18 cellular contexts compared by ENCODE assay signal in the genomic region with DNA sequence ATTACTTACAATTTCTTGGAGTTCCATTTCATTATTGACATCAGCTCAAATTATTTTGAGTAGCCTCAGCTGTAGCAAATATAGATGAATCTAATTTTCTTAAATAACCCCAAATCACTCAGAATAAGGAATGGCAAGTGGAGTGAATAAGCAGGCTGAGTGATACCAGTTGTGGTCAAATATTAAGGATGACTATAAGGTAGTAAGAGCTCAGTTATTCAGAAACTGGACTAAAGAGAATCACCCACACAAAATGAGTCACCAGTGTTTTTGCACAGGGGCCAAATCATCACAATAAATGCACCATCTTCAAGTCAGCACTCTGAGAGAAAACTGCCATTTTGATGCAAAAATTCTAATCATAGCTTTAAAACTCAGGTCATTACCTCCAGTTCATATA.
A peak's percentile ranks its signal among the peaks of the same experiment; 100 is the strongest.
DNase-seq lines count a peak whose midpoint lies in the region; ATAC-seq, FAIRE-seq and TF ChIP-seq lines count a peak whose summit lies in the region.
"Had no signal": no experiment of that assay in that cellular context is flagged by ENCODE, and none has a peak within 500 bp of the region (broad histone marks: within the 10 kb centered on the region; RNA-seq: fewer than 3 reads in every experiment).

No MANE protein-coding gene starts in this region.

- no peaks in the 10 kb centered on the region for H3K9me3 Mint-ChIP-seq in activated CD4-positive, alpha-beta T cell treated with anti-CD3 and anti-CD28 coated beads for 36 hours (ENCODE audit: low read depth)
- H3K9me3 Mint-ChIP-seq: activated B cell treated with CpG ODN at 0.5 μM for 24 hours; activated T-cell treated with anti-CD3 and anti-CD28 coated beads, Interleukin-2, amount 50 U/mL, for 4 hours had no signal

- no peak overlapping the region for H3K27ac Mint-ChIP-seq in activated CD4-positive, alpha-beta T cell treated with anti-CD3 and anti-CD28 coated beads for 36 hours
- H3K27ac Mint-ChIP-seq: activated B cell treated with CpG ODN at 0.5 μM for 24 hours, progenitor cell of endocrine pancreas had no signal

- peak overlapping the region; percentile 5 for H3K4me2 ChIP-seq in keratinocyte (ENCODE audit: control insufficient read depth, extremely low read depth, insufficient read depth, low read depth, low read length)

- no peaks in the 10 kb centered on the region for H3K9me3 ChIP-seq in keratinocyte (ENCODE audit: control insufficient read depth, low read depth, low read length)
- H3K9me3 ChIP-seq: lower lobe of right lung had no signal

- intact Hi-C loops in activated CD4-positive, alpha-beta T cell treated with anti-CD3 and anti-CD28 coated beads for 36 hours (cut with DNase I, micrococcal nuclease): no loop called here

- no peaks in the 10 kb centered on the region for H3K36me3 ChIP-seq in keratinocyte (ENCODE audit: control insufficient read depth in 2 of 2, extremely low read depth in 1 of 2, insufficient read depth in 2 of 2, low read length in 2 of 2)
- H3K36me3 ChIP-seq: BLaER1 treated with 17β-estradiol and CSF1 and Interleukin-3, amounts not matched to agents 10 nM and 100 nM; lower lobe of right lung had no signal

- H3K36me3 Mint-ChIP-seq in activated CD4-positive, alpha-beta T cell treated with anti-CD3 and anti-CD28 coated beads for 36 hours (ENCODE audit: low read depth): no peaks in the 10 kb centered on the region

- peak overlapping the region; percentile 82 for H3K27ac ChIP-seq in keratinocyte (ENCODE audit: control insufficient read depth, insufficient read depth, low read length)
- H3K27ac ChIP-seq: BLaER1 treated with 17β-estradiol and CSF1 and Interleukin-3, amounts not matched to agents 10 nM and 100 nM; lower lobe of right lung had no signal

- dilution Hi-C loops in keratinocyte (cut with MboI; ENCODE audit: extremely low pct_ligation_motif_present, low sequenced_read_pairs): no loop called here

- H3K9ac ChIP-seq in keratinocyte (ENCODE audit: control insufficient read depth, extremely low read depth, insufficient read depth, low read length): no peak overlapping the region
- H3K9ac ChIP-seq: BLaER1 treated with 17β-estradiol and CSF1 and Interleukin-3, amounts not matched to agents 10 nM and 100 nM had no signal

- H3K27me3 ChIP-seq in keratinocyte (ENCODE audit: control insufficient read depth, extremely low read depth, insufficient read depth, low read length): no peaks in the 10 kb centered on the region
- H3K27me3 ChIP-seq: BLaER1 treated with 17β-estradiol and CSF1 and Interleukin-3, amounts not matched to agents 10 nM and 100 nM had no signal

- H3K9me1 ChIP-seq in keratinocyte (ENCODE audit: control insufficient read depth, extremely low read depth, insufficient read depth, low read length): no peaks in the 10 kb centered on the region

- H3K4me3 Mint-ChIP-seq in activated CD4-positive, alpha-beta T cell treated with anti-CD3 and anti-CD28 coated beads for 36 hours: no peak overlapping the region
- H3K4me3 Mint-ChIP-seq: activated B cell treated with CpG ODN at 0.5 μM for 24 hours; activated T-cell treated with anti-CD3 and anti-CD28 coated beads, Interleukin-2, amount 50 U/mL, for 4 hours; central memory CD8-positive, alpha-beta T cell had no signal

- peak; percentile 90 for FAIRE-seq in keratinocyte (lab: Jason Lieb, UNC)

- no peaks in the 10 kb centered on the region for H3K79me2 ChIP-seq in keratinocyte (ENCODE audit: control insufficient read depth, insufficient read depth, low read length)

- H3K27me3 Mint-ChIP-seq in activated CD4-positive, alpha-beta T cell treated with anti-CD3 and anti-CD28 coated beads for 36 hours: peaks cover 17% of the 10 kb centered on the region
- H3K27me3 Mint-ChIP-seq: activated B cell treated with CpG ODN at 0.5 μM for 24 hours; central memory CD8-positive, alpha-beta T cell; progenitor cell of endocrine pancreas had no signal

- CTCF ChIA-PET in activated CD4-positive, alpha-beta T cell treated with anti-CD3 and anti-CD28 coated beads for 36 hours (lab: Charles Lee): no interaction called here

- POLR2A ChIA-PET in activated CD4-positive, alpha-beta T cell treated with anti-CD3 and anti-CD28 coated beads for 36 hours (lab: Charles Lee): interaction anchor here (0.6 kb wide), 1 partner anchor 78 kb away, joined by 4 read pairs; no protein-coding TSS in a partner anchor

- peaks cover 44% of the 10 kb centered on the region for H3K4me1 ChIP-seq in keratinocyte (ENCODE audit: control insufficient read depth, extremely low read depth, insufficient read depth, low read length)

- no peak overlapping the region for H3K4me3 ChIP-seq in keratinocyte (ENCODE audit: control insufficient read depth in 2 of 3, extremely low read depth in 1 of 3, insufficient read depth in 2 of 3, low read depth in 1 of 3, low read length in 3 of 3)
- H3K4me3 ChIP-seq: BLaER1 treated with 17β-estradiol and CSF1 and Interleukin-3, amounts not matched to agents 10 nM and 100 nM; lower lobe of right lung had no signal

- no peaks in the 10 kb centered on the region for H4K20me1 ChIP-seq in keratinocyte (ENCODE audit: control insufficient read depth, extremely low read depth, insufficient read depth, low read length)
- H4K20me1 ChIP-seq: BLaER1 treated with 17β-estradiol and CSF1 and Interleukin-3, amounts not matched to agents 10 nM and 100 nM had no signal

- H2AFZ ChIP-seq in keratinocyte (ENCODE audit: control insufficient read depth, low read length): no peak overlapping the region

- DNase-seq in AG08396 (ENCODE audit: low spot score) (peak; percentile 47), HS-27A (ENCODE audit: low read depth) (peak; percentile 94), astrocyte of the hippocampus (ENCODE audit: low read depth, low spot score) (peak; percentile 71), keratinocyte (ENCODE audit: low read depth, low spot score) (peak; percentile 76), NCI-H128 (lab: John Stamatoyannopoulos, UW; ENCODE audit: unreplicated experiment) (no peak), hippocampal formation (lab: John Stamatoyannopoulos, UW) (no peak)
- DNase-seq in activated CD4-positive, alpha-beta T cell treated with anti-CD3 and anti-CD28 coated beads for 36 hours: no peak
- DNase-seq: activated B cell treated with CpG ODN at 0.5 μM for 24 hours; activated T-cell treated with anti-CD3 and anti-CD28 coated beads, Interleukin-2, amount 50 U/mL, for 4 hours; glutamatergic neuron; GOT3; lower lobe of right lung; NCI-H446 treated with DMSO at 0.1 percent for 48 hours; SHP77 had no signal

- no peak for TF ChIP-seq CTCF in keratinocyte (optimal IDR thresholded peaks at IDR 0.05 in 1 of 3, IDR thresholded peaks at IDR 0.05 in 1 of 3, conservative IDR thresholded peaks at IDR 0.05 in 1 of 3; ENCODE audit: extremely low read depth in 1 of 3, insufficient read depth in 2 of 3, low read length in 3 of 3)

- H3K4me1 Mint-ChIP-seq in activated CD4-positive, alpha-beta T cell treated with anti-CD3 and anti-CD28 coated beads for 36 hours: peaks cover 2% of the 10 kb centered on the region
- H3K4me1 Mint-ChIP-seq: activated B cell treated with CpG ODN at 0.5 μM for 24 hours; central memory CD8-positive, alpha-beta T cell had no signal

- ATAC-seq in GM21447 (IDR thresholded peaks at IDR 0.05; ENCODE audit: unreplicated experiment): no peak
- ATAC-seq in activated CD4-positive, alpha-beta T cell treated with anti-CD3 and anti-CD28 coated beads for 36 hours: no peak
- ATAC-seq: activated T-cell treated with anti-CD3 and anti-CD28 coated beads, Interleukin-2, amount 50 U/mL, for 4 hours; lower lobe of right lung had no signal

Comparison
In these comparisons a context has a peak if more than half of its experiments do, and no peak if none do; other contexts are left out.
1. DNase-seq: peak in AG08396 (single experiment), HS-27A (single experiment), astrocyte of the hippocampus (single experiment) and keratinocyte (single experiment); none in NCI-H128 (single experiment), hippocampal formation (0 of 2) and activated CD4-positive, alpha-beta T cell treated with anti-CD3 and anti-CD28 coated beads for 36 hours (single experiment).